Comparison of ENCODE assay signal across 7 cellular contexts in genomic region chrX:109485470-109486340, GRCh38. TPM values are rescaled to one million over a fixed set of nuclear protein-coding genes. Genes with fewer than 3 reads are reported as not detected.
DNase-seq lines count a peak whose midpoint lies in the region; ATAC-seq and TF ChIP-seq lines count a peak whose summit lies in the region.

No MANE protein-coding gene starts in this region.

- H3K36me3 Mint-ChIP-seq in activated CD4-positive, alpha-beta T cell treated with anti-CD3 and anti-CD28 coated beads for 36 hours (ENCODE audit: low read depth): no peaks in the 10 kb centered on the region

- no peak overlapping the region for H3K27ac ChIP-seq in coronary artery

- TF ChIP-seq CTCF in GM12875 (IDR thresholded peaks at IDR 0.05; ENCODE audit: borderline replicate concordance, insufficient read depth, low read depth, low read length) (peak; percentile 83; the same call in 1 of the 2 replicates), coronary artery (IDR thresholded peaks at IDR 0.05) (peak; percentile 90), lower leg skin (IDR thresholded peaks at IDR 0.05) (peak in 1 of 3 donors; percentile 65)

- H3K4me3 ChIP-seq in GM12875 (ENCODE audit: low read depth, low read length) (no peak overlapping the region), coronary artery (no peak overlapping the region), lower leg skin (ENCODE audit: low read depth, poor library complexity, severe bottlenecking) (no peak overlapping the region)

- 11 to 12% methylated on average over 9 of the region's 9 CpGs for WGBS in lower leg skin, 2 donors

- no peaks in the 10 kb centered on the region for H3K9me3 Mint-ChIP-seq in activated CD4-positive, alpha-beta T cell treated with anti-CD3 and anti-CD28 coated beads for 36 hours (ENCODE audit: low read depth)

- H3K4me1 Mint-ChIP-seq in activated CD4-positive, alpha-beta T cell treated with anti-CD3 and anti-CD28 coated beads for 36 hours: no peaks in the 10 kb centered on the region

- intact Hi-C loops in activated CD4-positive, alpha-beta T cell treated with anti-CD3 and anti-CD28 coated beads for 36 hours (cut with DNase I, micrococcal nuclease): loop anchor here (1.0 to 5.0 kb wide), 4 partner anchors 147 to 406 kb away; no protein-coding TSS in a partner anchor
- intact Hi-C loops in lower leg skin (cut with DNase I; ENCODE audit: low total_unique reads): loop anchor here (10.0 kb wide), 1 partner anchor 139 kb away; the partner anchor contains the start of gene KCNE5

- CTCF ChIA-PET in activated CD4-positive, alpha-beta T cell treated with anti-CD3 and anti-CD28 coated beads for 36 hours (lab: Charles Lee): interaction anchor here (0.5 to 2.7 kb wide), 19 partner anchors 10 to 1968 kb away, joined by 3 to 23 read pairs (median 4); no protein-coding TSS in a partner anchor

- DNase-seq in NCI-H345 (lab: John Stamatoyannopoulos, UW) (peak; percentile 53), coronary artery (ENCODE audit: low spot score) (no peak), lower leg skin (ENCODE audit: low spot score in 2 of 2) (peak; percentile 44 to 88)
- DNase-seq in activated CD4-positive, alpha-beta T cell treated with anti-CD3 and anti-CD28 coated beads for 36 hours: peak; percentile 68
- DNase-seq in stimulated activated CD8-positive, alpha-beta memory T cell treated with anti-CD3 and anti-CD28 coated beads, Interleukin-12 subunit alpha, Interleukin-12 subunit beta, amount 100 ng/mL, for 24 hours (ENCODE audit: extremely low read depth): peak; percentile 9

- H3K27ac Mint-ChIP-seq in activated CD4-positive, alpha-beta T cell treated with anti-CD3 and anti-CD28 coated beads for 36 hours: no peak overlapping the region

- peaks cover 2% of the 10 kb centered on the region for H3K27me3 Mint-ChIP-seq in activated CD4-positive, alpha-beta T cell treated with anti-CD3 and anti-CD28 coated beads for 36 hours

- H3K4me3 Mint-ChIP-seq in activated CD4-positive, alpha-beta T cell treated with anti-CD3 and anti-CD28 coated beads for 36 hours: no peak overlapping the region

- POLR2A ChIA-PET in activated CD4-positive, alpha-beta T cell treated with anti-CD3 and anti-CD28 coated beads for 36 hours (lab: Charles Lee): no interaction called here

- no peak for TF ChIP-seq POLR2A in lower leg skin (IDR thresholded peaks at IDR 0.05)

- peak; percentile 84 for ATAC-seq in HG02885 (IDR thresholded peaks at IDR 0.05; ENCODE audit: poor library complexity, unreplicated experiment)
- ATAC-seq in activated CD4-positive, alpha-beta T cell treated with anti-CD3 and anti-CD28 coated beads for 36 hours: peak; percentile 36

RNA-seq across cellular contexts. Expression of gene GUCY2F, which starts 3.8 kb away (rescaled TPM):
- not detected for total RNA-seq in activated CD4-positive, alpha-beta T cell treated with anti-CD3 and anti-CD28 coated beads for 36 hours
- total RNA-seq in lower leg skin: not detected

RNA-seq across cellular contexts. Expression of gene NXT2, which starts 50.9 kb away (rescaled TPM):
- total RNA-seq in activated CD4-positive, alpha-beta T cell treated with anti-CD3 and anti-CD28 coated beads for 36 hours: 10 to 100 TPM; 10.9 to 11.6 TPM
- total RNA-seq in lower leg skin: 10 to 100 TPM in 3 of 4 donors, 1 to 10 TPM in 1; 6.6 to 16.2 (median 12.8) TPM
